12 cellular contexts compared by ENCODE assay signal in the genomic region with DNA sequence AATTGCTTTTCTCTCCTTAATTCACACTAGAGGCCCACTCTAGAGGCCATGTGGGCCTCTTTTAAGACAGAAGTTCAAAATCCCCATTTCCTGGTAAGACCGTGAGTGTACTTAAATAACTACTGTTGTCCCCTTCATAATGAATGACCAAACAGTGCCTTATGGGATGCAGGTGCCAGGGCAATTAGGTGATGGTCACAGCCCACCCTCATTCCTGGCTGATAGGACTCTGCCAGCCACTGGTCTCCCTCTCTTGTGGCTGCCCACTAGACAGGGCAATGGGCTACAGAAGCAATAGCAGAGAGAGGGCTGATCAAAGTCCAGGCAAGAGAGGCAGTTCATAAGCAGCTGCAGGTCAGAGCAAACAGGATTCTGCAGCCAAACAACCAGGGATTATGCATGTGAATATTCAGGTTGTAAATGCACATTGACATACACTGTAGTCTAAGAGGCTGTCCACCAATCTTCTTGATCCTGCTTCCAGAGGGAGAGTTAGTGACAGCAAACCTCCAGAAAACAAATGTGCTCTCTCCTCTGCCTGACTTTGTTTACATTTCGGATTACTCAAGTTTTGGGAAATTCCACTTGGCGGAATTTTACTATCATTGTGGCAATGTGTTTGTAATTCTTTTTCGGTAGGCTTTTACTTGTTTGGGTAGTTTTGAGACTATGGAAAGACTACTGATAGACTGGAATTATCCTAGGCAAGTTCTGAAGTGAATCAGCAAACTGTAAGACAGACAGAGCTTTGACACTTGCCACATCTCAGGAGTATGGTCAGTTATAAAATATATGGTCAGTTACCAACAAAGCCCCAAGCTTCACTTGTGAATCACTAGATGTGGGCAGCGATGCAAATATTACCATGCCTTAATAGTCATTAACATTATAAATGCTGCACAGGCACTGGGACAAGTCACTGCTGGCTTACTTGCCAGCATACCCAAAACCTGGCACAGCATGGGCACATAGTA. TPM values are rescaled to one million over a fixed set of nuclear protein-coding genes. Genes with fewer than 3 reads are reported as not detected.
DNase-seq lines count a peak whose midpoint lies in the region; ATAC-seq and TF ChIP-seq lines count a peak whose summit lies in the region.
"Had no signal": no experiment of that assay in that cellular context is flagged by ENCODE, and none has a peak within 500 bp of the region (broad histone marks: within the 10 kb centered on the region; RNA-seq: fewer than 3 reads in every experiment).

No MANE protein-coding gene starts in this region.

- no peak overlapping the region for H2AFZ ChIP-seq in mammary epithelial cell (ENCODE audit: low read depth, low read length)

- peaks cover 90% of the 10 kb centered on the region for H3K79me2 ChIP-seq in mammary epithelial cell (ENCODE audit: insufficient read depth, low read length)

- intact Hi-C loops in mammary epithelial cell (cut with micrococcal nuclease) (no loop called here), left colon (cut with DNase I, micrococcal nuclease) (no loop called here), A673 (cut with micrococcal nuclease; ENCODE audit: unreplicated experiment) (no loop called here)

- H3K36me3 ChIP-seq in mammary epithelial cell (ENCODE audit: insufficient read depth, low read length) (no peaks in the 10 kb centered on the region), A673 (ENCODE audit: insufficient read depth, low read length, poor library complexity, severe bottlenecking) (no peaks in the 10 kb centered on the region)

- in situ Hi-C loops in mammary epithelial cell (cut with MboI; ENCODE audit: low sequenced_read_pairs in 2 of 2), result loop anchor here in 1 of 2 donors (25.0 kb wide), 2 partner anchors 345 to 770 kb away; no protein-coding TSS in a partner anchor

- 60% methylated on average over 5 of the region's 5 CpGs for WGBS in mammary epithelial cell (ENCODE audit: low coverage, missing lambda C conversion rate)

- DNase-seq in HT-29 (ENCODE audit: low spot score) (peak; percentile 72), mammary epithelial cell (peak; percentile 81), left colon (peak; percentile 34 to 72), A673 (ENCODE audit: low spot score) (no peak)
- no peak for DNase-seq in activated effector memory CD4-positive, alpha-beta T cell treated with Interleukin-2 at 50 U/mL for 16 hours
- DNase-seq in activated CD4-positive, alpha-beta T cell treated with anti-CD3 and anti-CD28 coated beads, Interleukin-2, amount 50 U/mL, for 48 hours, result no peak
- DNase-seq: activated gamma-delta T cell treated with Interleukin-2 at 50 U/mL for 16 hours, AML-193, erythroblast, OCI-M1 had no signal

- POLR2A ChIA-PET in A673 (lab: Charles Lee; ENCODE audit: low non-redundant PET), result interaction anchor here (0.6 kb wide), 1 partner anchor 105 kb away, joined by 3 read pairs; no protein-coding TSS in a partner anchor

- peak overlapping the region; percentile 33 for H3K9ac ChIP-seq in mammary epithelial cell (ENCODE audit: insufficient read depth, low read length)

- H4K20me1 ChIP-seq in mammary epithelial cell (ENCODE audit: insufficient read depth, low read length), result no peaks in the 10 kb centered on the region

- no peak for TF ChIP-seq CTCF in 22Rv1 (IDR thresholded peaks at IDR 0.05)
- no peak for TF ChIP-seq CTCF in mammary epithelial cell (conservative IDR thresholded peaks at IDR 0.05 in 1 of 2, IDR thresholded peaks at IDR 0.05 in 1 of 2; ENCODE audit: extremely low read depth in 1 of 2, insufficient read depth in 1 of 2, low read depth in 1 of 2, low read length in 2 of 2)
- no peak for TF ChIP-seq CTCF in A673 (conservative IDR thresholded peaks at IDR 0.05; ENCODE audit: low read depth, low read length)

- H3K9me3 ChIP-seq in mammary epithelial cell (replicated peaks; ENCODE audit: insufficient read depth, low read length) (no peaks in the 10 kb centered on the region), A673 (ENCODE audit: low read depth, low read length, poor library complexity, severe bottlenecking) (no peaks in the 10 kb centered on the region)

- H3K27ac ChIP-seq in 22Rv1, result peak overlapping the region; percentile 12; the same call in 1 of the 2 replicates
- peak overlapping the region; percentile 96 for H3K27ac ChIP-seq in mammary epithelial cell (ENCODE audit: insufficient read depth, low read depth, low read length)
- H3K27ac ChIP-seq in A673 (ENCODE audit: low read depth, low read length, poor library complexity, severe bottlenecking), result no peak overlapping the region

- H3K4me1 ChIP-seq in mammary epithelial cell (ENCODE audit: insufficient read depth, low read length), result peaks cover 54% of the 10 kb centered on the region
- peaks cover 37% of the 10 kb centered on the region for H3K4me1 ChIP-seq in A673 (ENCODE audit: insufficient read depth, low read length, poor library complexity, severe bottlenecking)

- ATAC-seq in left colon (peak; percentile 88), GM21619 (IDR thresholded peaks at IDR 0.05; ENCODE audit: unreplicated experiment) (no peak)

- CTCF ChIA-PET in mammary epithelial cell (lab: Charles Lee; ENCODE audit: low non-redundant PET), result interaction anchor here (0.5 kb wide), 1 partner anchor 13 kb away, joined by 4 read pairs; a partner anchor contains a TSS
- CTCF ChIA-PET in A673 (lab: Charles Lee), result no interaction called here

- dilution Hi-C loops in mammary epithelial cell (cut with HindIII; ENCODE audit: low sequenced_read_pairs), result no loop called here

- no TSS peak for BruUV-seq in mammary epithelial cell (replicated peaks; lab: Mats Ljungman, UMichigan)
- no TSS peak for BruUV-seq in A673 (replicated peaks; lab: Mats Ljungman, UMichigan)

- H3K4me2 ChIP-seq in mammary epithelial cell (ENCODE audit: insufficient read depth, low read depth, low read length), result peak overlapping the region; percentile 45

- H3K4me3 ChIP-seq in mammary epithelial cell (replicated peaks in 1 of 3; ENCODE audit: insufficient read depth in 1 of 3, low read depth in 2 of 3, low read length in 3 of 3) (no peak overlapping the region), A673 (ENCODE audit: low read depth, low read length, poor library complexity, severe bottlenecking) (no peak overlapping the region)

- H3K27me3 ChIP-seq in mammary epithelial cell (ENCODE audit: insufficient read depth, low read length) (no peaks in the 10 kb centered on the region), A673 (replicated peaks; ENCODE audit: insufficient read depth, low read depth, low read length, poor library complexity) (no peaks in the 10 kb centered on the region)

RNA-seq across cellular contexts. Expression of a gene that starts 12.8 kb away (rescaled TPM):
- 127 and 190 TPM in 2 replicates for total RNA-seq in HT-29 (2014; rRNA removed; shearing (Covaris generic))
- total RNA-seq in mammary epithelial cell, result 100 to 1,000 TPM; 103 to 336 TPM
- polyA plus RNA-seq in mammary epithelial cell, result 14.7 TPM
- polyA minus RNA-seq in mammary epithelial cell, result 138 TPM
- total RNA-seq in left colon, result 100 to 1,000 TPM; 113 to 121 TPM
- total RNA-seq in A673 (2021), result 77.3 and 97.5 TPM in 2 replicates

Comparison
In these comparisons a context has a peak if more than half of its experiments do, and no peak if none do; other contexts are left out.
1. DNase-seq: peak in HT-29 (single experiment), mammary epithelial cell (single experiment) and left colon (2 of 2); none in A673 (single experiment), activated effector memory CD4-positive, alpha-beta T cell treated with Interleukin-2 at 50 U/mL for 16 hours (single experiment) and activated CD4-positive, alpha-beta T cell treated with anti-CD3 and anti-CD28 coated beads, Interleukin-2, amount 50 U/mL, for 48 hours (0 of 2).